9 cellular contexts compared by ENCODE assay signal in genomic region chr15:48644498-48644826, GRCh38. TPM values are rescaled to one million over a fixed set of nuclear protein-coding genes. Genes with fewer than 3 reads are reported as not detected.
A peak's percentile ranks its signal among the peaks of the same experiment; 100 is the strongest.
DNase-seq lines count a peak whose midpoint lies in the region; ATAC-seq and TF ChIP-seq lines count a peak whose summit lies in the region.
"Had no signal": no experiment of that assay in that cellular context is flagged by ENCODE, and none has a peak within 500 bp of the region (broad histone marks: within the 10 kb centered on the region; RNA-seq: fewer than 3 reads in every experiment).

No MANE protein-coding gene starts in this region.

- TF ChIP-seq CTCF in GM12865 (IDR thresholded peaks at IDR 0.05; ENCODE audit: insufficient read depth, low read depth, low read length, missing control alignments) (no peak), MCF 10A (IDR thresholded peaks at IDR 0.05; ENCODE audit: unreplicated experiment) (no peak), lower leg skin (IDR thresholded peaks at IDR 0.05) (no peak), upper lobe of left lung (IDR thresholded peaks at IDR 0.05) (no peak)

- peaks cover 20% of the 10 kb centered on the region for H3K4me1 Mint-ChIP-seq in MCF 10A (ENCODE audit: insufficient read depth, unreplicated experiment)

- no peak for DNase-seq in GM12865 (ENCODE audit: low read depth)
- DNase-seq in MCF 10A (ENCODE audit: unreplicated experiment), result peak; percentile 28
- DNase-seq in lower leg skin (ENCODE audit: low spot score in 2 of 2), result no peak
- no peak for DNase-seq in upper lobe of left lung
- no peak for DNase-seq in NCI-H1105 treated with DMSO at 0.1 percent for 48 hours (lab: John Stamatoyannopoulos, UW)
- no peak for DNase-seq in activated effector memory CD4-positive, alpha-beta T cell treated with anti-CD3 and anti-CD28 coated beads, Interleukin-2, amount 50 U/mL, for 16 hours
- no peak for DNase-seq in GF-D8 (lab: John Stamatoyannopoulos, UW)

- ATAC-seq in HG03095 (IDR thresholded peaks at IDR 0.05; ENCODE audit: unreplicated experiment) (peak; percentile 14), upper lobe of left lung (ENCODE audit: low FRiP score in 2 of 2) (no peak)

- H3K27me3 ChIP-seq in upper lobe of left lung, result peaks cover 0 to 15% (median 6%) of the 10 kb centered on the region in 4 donors

- H3K9me3 Mint-ChIP-seq in MCF 10A (ENCODE audit: unreplicated experiment), result no peaks in the 10 kb centered on the region

- no peaks in the 10 kb centered on the region for H3K36me3 Mint-ChIP-seq in MCF 10A (ENCODE audit: insufficient read depth, unreplicated experiment)

- CTCF ChIA-PET in MCF 10A (lab: Yijun Ruan, JAX), result interaction anchor here (0.6 to 1.4 kb wide), 8 partner anchors 154 to 297 kb away, joined by 3 to 12 read pairs (median 3); no protein-coding TSS in a partner anchor

- TF ChIP-seq POLR2A in lower leg skin (IDR thresholded peaks at IDR 0.05) (no peak), upper lobe of left lung (IDR thresholded peaks at IDR 0.05) (no peak)

- POLR2A ChIA-PET in MCF 10A (lab: Yijun Ruan, JAX), result interaction anchor here (0.9 to 1.4 kb wide), 5 partner anchors 17 to 167 kb away, joined by 3 to 4 read pairs (median 4); partner anchors contain the start of gene CEP152

- BruUV-seq in MCF 10A (replicated peaks; lab: Mats Ljungman, UMichigan), result no TSS peak

- H3K4me1 ChIP-seq in upper lobe of left lung, result peaks cover 10 to 24% (median 19%) of the 10 kb centered on the region in 4 donors

- WGBS in lower leg skin, 2 donors, result 0 to 2% methylated on average over 14 to 26 of the region's 26 CpGs
- WGBS in upper lobe of left lung, 2 donors, result 0 to 1% methylated on average over 11 to 26 of the region's 26 CpGs

- H3K4me3 ChIP-seq in GM12865 (ENCODE audit: low read depth, low read length) (peak overlapping the region; percentile 75), lower leg skin (ENCODE audit: low read depth, poor library complexity, severe bottlenecking) (peak overlapping the region; percentile 51), upper lobe of left lung (peak overlapping the region; percentile 15 to 79 (median 64))

- no peaks in the 10 kb centered on the region for H3K27me3 Mint-ChIP-seq in MCF 10A (ENCODE audit: insufficient read depth, unreplicated experiment)

- H3K4me3 Mint-ChIP-seq in MCF 10A (ENCODE audit: unreplicated experiment), result peak overlapping the region; percentile 79

- TF ChIP-seq EP300 in upper lobe of left lung (IDR thresholded peaks at IDR 0.05), result no peak

- H3K36me3 ChIP-seq in upper lobe of left lung, result no peaks in the 10 kb centered on the region

- no peaks in the 10 kb centered on the region for H3K9me3 ChIP-seq in upper lobe of left lung

- no peak overlapping the region for H3K27ac Mint-ChIP-seq in MCF 10A (ENCODE audit: low read depth, unreplicated experiment)

- intact Hi-C loops in MCF 10A (cut with micrococcal nuclease), result loop anchor here (10.0 kb wide), 1 partner anchor 320 kb away; the partner anchor contains the start of gene SHC4
- intact Hi-C loops in lower leg skin (cut with DNase I; ENCODE audit: low total_unique reads), result no loop called here

- H3K27ac ChIP-seq in upper lobe of left lung, result peak overlapping the region; percentile 79 to 85 (median 82)
- H3K27ac ChIP-seq: KMS-11 had no signal

RNA-seq across cellular contexts. Expression of gene FBN1, which starts 1.0 kb away (rescaled TPM):
- total RNA-seq in MCF 10A (2022) (14.3 and 24.2 TPM in 2 replicates), lower leg skin (10 to 100 TPM; 15.0 to 59.3 (median 24.0) TPM), upper lobe of left lung (100 to 1,000 TPM in 1 of 6 donors, 10 to 100 TPM in 5; 20.3 to 159 (median 44.3) TPM)
